16 cellular contexts compared by ENCODE assay signal in genomic region chr6:7232351-7232750, GRCh38.
"Had no signal": no experiment of that assay in that cellular context is flagged by ENCODE, and none has a peak within 500 bp of the region (broad histone marks: within the 10 kb centered on the region; RNA-seq: fewer than 3 reads in every experiment).

No MANE protein-coding gene starts in this region.

- H3K27ac ChIP-seq: cardiac muscle cell, colonic mucosa, parathyroid adenoma, right atrium auricular region, VCaP had no signal

- H3K9me3 Mint-ChIP-seq: stimulated activated naive B cell treated with anti-CD40 and anti-IgM and Interleukin-4, amounts not matched to agents 10 μg/mL and 1 μg/mL and 100 μg/mL, for 72 hours had no signal

- H3K4me3 ChIP-seq: cardiac muscle cell, colonic mucosa, gastroesophageal sphincter, right atrium auricular region, upper lobe of left lung had no signal

- H3K9me3 ChIP-seq: colonic mucosa, gastroesophageal sphincter, right atrium auricular region, upper lobe of left lung had no signal

- H3K4me3 Mint-ChIP-seq: stimulated activated naive B cell treated with anti-CD40 and anti-IgM and Interleukin-4, amounts not matched to agents 10 μg/mL and 1 μg/mL and 100 μg/mL, for 72 hours had no signal

- DNase-seq: activated CD4-positive, alpha-beta T cell treated with anti-CD3 and anti-CD28 coated beads for 4 hours; activated gamma-delta T cell treated with Interleukin-2 at 50 U/mL for 16 hours; activated T-cell treated with anti-CD3 and anti-CD28 coated beads, Interleukin-2, amount 50 U/mL, for 1 hour; colonic mucosa; effector CD4-positive, alpha-beta T cell; kidney; midbrain; small intestine; stimulated activated naive B cell treated with anti-CD40 and anti-IgM and Interleukin-4, amounts not matched to agents 10 μg/mL and 1 μg/mL and 100 μg/mL, for 72 hours had no signal

- H3K27me3 ChIP-seq: cardiac muscle cell, colonic mucosa, gastroesophageal sphincter, right atrium auricular region, upper lobe of left lung had no signal

- H3K27me3 Mint-ChIP-seq: stimulated activated naive B cell treated with anti-CD40 and anti-IgM and Interleukin-4, amounts not matched to agents 10 μg/mL and 1 μg/mL and 100 μg/mL, for 72 hours had no signal

- ATAC-seq: gastroesophageal sphincter; stimulated activated naive B cell treated with anti-CD40 and anti-IgM and Interleukin-4, amounts not matched to agents 10 μg/mL and 1 μg/mL and 100 μg/mL, for 72 hours had no signal

- H3K4me1 ChIP-seq: parathyroid adenoma had no signal

- FAIRE-seq: astrocyte, kidney, small intestine had no signal
